ENCODE assay signal across 1 cellular context in genomic region chr5:176536902-176537607, GRCh38.
A peak's percentile ranks its signal among the peaks of the same experiment; 100 is the strongest.
TF ChIP-seq lines count a peak whose summit lies in the region.

Gene RNF44 (minus strand): TSS chr5:176537402. CDS start chr5:176532472, 4,930 bp downstream.

TF ChIP-seq in HepG2, 621 proteins besides CTCF, POLR2A, EP300 and RAD21 (continued from another document and continues in another):
- TF ChIP-seq NFAT5 (CRISPR knock-in tag; IDR thresholded peaks at IDR 0.05) (no peak), PAXIP1 (CRISPR knock-in tag; conservative IDR thresholded peaks at IDR 0.05) (peak; percentile 38), RXRB (CRISPR knock-in tag; IDR thresholded peaks at IDR 0.05; ENCODE audit: borderline replicate concordance) (no peak), FOXP4 (CRISPR knock-in tag; IDR thresholded peaks at IDR 0.05) (no peak; the same call in 1 of the 2 replicates), GTF2F1 (IDR thresholded peaks at IDR 0.05; ENCODE audit: low read length) (no peak), ZNF629 (CRISPR knock-in tag; conservative IDR thresholded peaks at IDR 0.05) (no peak), ZNF337 (CRISPR knock-in tag; IDR thresholded peaks at IDR 0.05; ENCODE audit: borderline replicate concordance, low read depth) (no peak), DPF2 (CRISPR knock-in tag; IDR thresholded peaks at IDR 0.05; ENCODE audit: borderline replicate concordance, low read depth) (no peak), ZNF597 (CRISPR knock-in tag; IDR thresholded peaks at IDR 0.05) (no peak), ZNF121 (CRISPR knock-in tag; IDR thresholded peaks at IDR 0.05) (no peak), CSRNP1 (CRISPR knock-in tag; IDR thresholded peaks at IDR 0.05) (no peak; the same call in 1 of the 2 replicates), ZNF678 (CRISPR knock-in tag; IDR thresholded peaks at IDR 0.05) (no peak), FOXA3 (CRISPR knock-in tag; IDR thresholded peaks at IDR 0.05) (no peak; the same call in 1 of the 2 replicates), REPIN1 (CRISPR knock-in tag; IDR thresholded peaks at IDR 0.05; ENCODE audit: borderline replicate concordance, low read depth) (peak; percentile 35; the same call in 1 of the 2 replicates), ADNP (CRISPR knock-in tag; IDR thresholded peaks at IDR 0.05) (no peak), ZNF776 (CRISPR knock-in tag; IDR thresholded peaks at IDR 0.05) (no peak), NFKB2 (CRISPR knock-in tag; IDR thresholded peaks at IDR 0.05; ENCODE audit: borderline replicate concordance) (no peak; the same call in 1 of the 2 replicates), SYNCRIP (IDR thresholded peaks at IDR 0.05; ENCODE audit: insufficient read depth, low read depth, low read length) (no peak), ZNF362 (CRISPR knock-in tag; IDR thresholded peaks at IDR 0.05; ENCODE audit: borderline replicate concordance) (peak; percentile 87), NCOA2 (CRISPR knock-in tag; IDR thresholded peaks at IDR 0.05) (no peak), PITX1 (CRISPR knock-in tag; IDR thresholded peaks at IDR 0.05) (no peak), SIX1 (CRISPR knock-in tag; IDR thresholded peaks at IDR 0.05; ENCODE audit: borderline replicate concordance) (no peak), ZNF335 (CRISPR knock-in tag; IDR thresholded peaks at IDR 0.05) (no peak), AFF4 (CRISPR knock-in tag; IDR thresholded peaks at IDR 0.05) (no peak), ZFP36L2 (CRISPR knock-in tag; IDR thresholded peaks at IDR 0.05) (no peak), ETV5 (CRISPR knock-in tag; IDR thresholded peaks at IDR 0.05; ENCODE audit: borderline replicate concordance) (peak; percentile 81), CREM (IDR thresholded peaks at IDR 0.05) (no peak), CREM (CRISPR knock-in tag; IDR thresholded peaks at IDR 0.05) (no peak), WIZ (CRISPR knock-in tag; IDR thresholded peaks at IDR 0.05) (no peak), GABPA (IDR thresholded peaks at IDR 0.05; ENCODE audit: low read depth, low read length) (no peak), GABPA (CRISPR knock-in tag; IDR thresholded peaks at IDR 0.05; ENCODE audit: low read depth) (no peak), ZMYM4 (CRISPR knock-in tag; IDR thresholded peaks at IDR 0.05) (peak; percentile 51; the same call in 1 of the 2 replicates), ZNF749 (CRISPR knock-in tag; IDR thresholded peaks at IDR 0.05; ENCODE audit: borderline replicate concordance) (no peak; the same call in 1 of the 2 replicates), KLF15 (CRISPR knock-in tag; IDR thresholded peaks at IDR 0.05; ENCODE audit: borderline replicate concordance) (no peak), AKAP8 (CRISPR knock-in tag; IDR thresholded peaks at IDR 0.05) (0 out of 2 replicates have a peak, but pooled peaks have one; percentile 48), NFE2L2 (IDR thresholded peaks at IDR 0.05; ENCODE audit: low read length) (no peak)
